12 cellular contexts compared by ENCODE assay signal in genomic region chr11:8028766-8029165, GRCh38. TPM values are rescaled to one million over a fixed set of nuclear protein-coding genes. Genes with fewer than 3 reads are reported as not detected.
DNase-seq lines count a peak whose midpoint lies in the region; TF ChIP-seq lines count a peak whose summit lies in the region.
"Had no signal": no experiment of that assay in that cellular context is flagged by ENCODE, and none has a peak within 500 bp of the region (broad histone marks: within the 10 kb centered on the region; RNA-seq: fewer than 3 reads in every experiment).

No MANE protein-coding gene starts in this region.

- H3K4me1 Mint-ChIP-seq in nephron progenitor cell = peaks cover 32% of the 10 kb centered on the region

- DNase-seq in activated CD8-positive, alpha-beta memory T cell treated with anti-CD3 and anti-CD28 coated beads, Interleukin-2, amount 50 U/mL, for 48 hours = peak; percentile 13
- no peak for DNase-seq in activated CD8-positive, alpha-beta memory T cell treated with anti-CD3 and anti-CD28 coated beads, Interleukin-2, amount 50 U/mL, for 4 hours
- no peak for DNase-seq in WERI-Rb-1
- DNase-seq in nephron progenitor cell = no peak
- no peak for DNase-seq in medulla oblongata (ENCODE audit: extremely low spot score)
- no peak for DNase-seq in dorsolateral prefrontal cortex
- DNase-seq in superior temporal gyrus (ENCODE audit: extremely low spot score) = no peak
- DNase-seq: ACHN; CD4-positive, CD25-positive, alpha-beta regulatory T cell; DMS 273 treated with DMSO at 0.1 percent for 48 hours had no signal

- no peak overlapping the region for H3K4me3 ChIP-seq in WERI-Rb-1 (ENCODE audit: low read depth, low read length)
- no peak overlapping the region for H3K4me3 ChIP-seq in dorsolateral prefrontal cortex
- H3K4me3 ChIP-seq: BLaER1 treated with 17β-estradiol and CSF1 and Interleukin-3, amounts not matched to agents 10 nM and 100 nM; GM12878 had no signal

- H3K27ac ChIP-seq in WERI-Rb-1 = peak overlapping the region; percentile 73
- H3K27ac ChIP-seq in dorsolateral prefrontal cortex = no peak overlapping the region
- H3K27ac ChIP-seq: BLaER1 treated with 17β-estradiol and CSF1 and Interleukin-3, amounts not matched to agents 10 nM and 100 nM had no signal

- H3K27me3 ChIP-seq in WERI-Rb-1 (ENCODE audit: insufficient read depth, low read depth, severe bottlenecking) (no peaks in the 10 kb centered on the region), dorsolateral prefrontal cortex (no peaks in the 10 kb centered on the region)
- H3K27me3 ChIP-seq: BLaER1 treated with 17β-estradiol and CSF1 and Interleukin-3, amounts not matched to agents 10 nM and 100 nM had no signal

- H3K4me3 Mint-ChIP-seq in nephron progenitor cell = no peak overlapping the region
- H3K4me3 Mint-ChIP-seq: CD4-positive, CD25-positive, alpha-beta regulatory T cell had no signal

- no peaks in the 10 kb centered on the region for H3K9me3 ChIP-seq in WERI-Rb-1 (ENCODE audit: severe bottlenecking)
- H3K9me3 ChIP-seq: BLaER1 treated with 17β-estradiol and CSF1 and Interleukin-3, amounts not matched to agents 10 nM and 100 nM had no signal

- H3K36me3 Mint-ChIP-seq in nephron progenitor cell (ENCODE audit: low read depth) = no peaks in the 10 kb centered on the region
- H3K36me3 Mint-ChIP-seq: CD4-positive, CD25-positive, alpha-beta regulatory T cell had no signal

- no peaks in the 10 kb centered on the region for H3K9me3 Mint-ChIP-seq in nephron progenitor cell
- H3K9me3 Mint-ChIP-seq: CD4-positive, CD25-positive, alpha-beta regulatory T cell had no signal

- TF ChIP-seq CTCF in WERI-Rb-1 (IDR thresholded peaks at IDR 0.05; ENCODE audit: low read depth, low read length) = no peak
- TF ChIP-seq CTCF in nephron progenitor cell (IDR thresholded peaks at IDR 0.05) = no peak
- TF ChIP-seq CTCF in dorsolateral prefrontal cortex (IDR thresholded peaks at IDR 0.05 in 54 of 56, conservative IDR thresholded peaks at IDR 0.05 in 2 of 56; ENCODE audit: low read depth in 1 of 56, partially characterized antibody in 56 of 56) = no peak

- H3K27me3 Mint-ChIP-seq in nephron progenitor cell (ENCODE audit: low read depth, poor library complexity) = peaks cover 42% of the 10 kb centered on the region

- 0 out of 2 replicates have a peak, but pooled peaks cover 3% of the 10 kb centered on the region for H3K36me3 ChIP-seq in WERI-Rb-1
- H3K36me3 ChIP-seq: BLaER1 treated with 17β-estradiol and CSF1 and Interleukin-3, amounts not matched to agents 10 nM and 100 nM had no signal

- peak overlapping the region; percentile 17 for H3K27ac Mint-ChIP-seq in nephron progenitor cell
- H3K27ac Mint-ChIP-seq: CD4-positive, CD25-positive, alpha-beta regulatory T cell had no signal

- intact Hi-C loops in dorsolateral prefrontal cortex (cut with DNase I) = no loop called here

RNA-seq across cellular contexts. Expression of gene EIF3F, which starts 41.6 kb away (rescaled TPM):
- total RNA-seq in dorsolateral prefrontal cortex = 100 to 1,000 TPM in 97 of 120 experiments, 10 to 100 TPM in 23; 85.3 to 147 (median 108) TPM

RNA-seq across cellular contexts. Expression of gene TUB, which starts 52.2 kb away (rescaled TPM):
- 100 to 1,000 TPM in 2 of 120 experiments, 10 to 100 TPM in 118; 24.6 to 104 (median 74.6) TPM for total RNA-seq in dorsolateral prefrontal cortex
- total RNA-seq: GM12878 had no signal
